Comparison of ENCODE assay signal across 20 cellular contexts in the genomic region with DNA sequence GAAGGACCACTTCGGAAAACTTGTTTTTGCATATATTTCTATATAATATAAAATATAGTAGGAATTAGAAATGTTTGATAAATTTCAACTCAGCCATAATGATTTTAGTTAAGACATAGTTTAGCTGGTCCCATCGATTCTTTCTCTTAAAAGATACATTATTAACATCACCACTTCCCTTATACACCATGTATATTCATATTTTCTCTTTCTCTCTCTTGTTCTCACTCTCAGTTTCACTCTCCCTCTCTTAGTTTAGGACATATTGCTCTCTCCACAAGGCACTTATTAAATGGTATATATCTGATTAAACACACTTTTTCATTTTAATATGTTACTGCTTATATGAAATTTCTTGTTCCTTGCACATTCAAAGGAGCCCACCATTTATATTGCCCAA.
"Had no signal": no experiment of that assay in that cellular context is flagged by ENCODE, and none has a peak within 500 bp of the region (broad histone marks: within the 10 kb centered on the region; RNA-seq: fewer than 3 reads in every experiment).

No MANE protein-coding gene starts in this region.

- H3K27ac ChIP-seq: breast epithelium, left ventricle myocardium inferior, sigmoid colon, spleen, testis, VCaP had no signal

- H3K4me3 ChIP-seq: breast epithelium, left ventricle myocardium inferior, mucosa of descending colon, pancreas, sigmoid colon, spleen, testis had no signal

- FAIRE-seq: kidney, pancreas had no signal

- H3K27me3 ChIP-seq: breast epithelium, pancreas, sigmoid colon, spleen, testis had no signal

- H3K4me1 ChIP-seq: breast epithelium, left ventricle myocardium inferior, sigmoid colon, spleen, testis had no signal

- DNase-seq: activated CD4-positive, alpha-beta T cell treated with anti-CD3 and anti-CD28 coated beads, Interleukin-2, amount 50 U/mL, for 48 hours; activated CD8-positive, alpha-beta memory T cell treated with anti-CD3 and anti-CD28 coated beads, Interleukin-2, amount 10 ng/mL, durations not matched to agents 7 days and 5 days; activated naive CD4-positive, alpha-beta T cell treated with anti-CD3 and anti-CD28 coated beads for 36 hours; activated naive CD8-positive, alpha-beta T cell treated with anti-CD3 and anti-CD28 coated beads, Interleukin-2, amount 50 U/mL, for 24 hours; activated T-cell treated with anti-CD3 and anti-CD28 coated beads, Interleukin-2, amount 50 U/mL, for 1 hour; aorta; cerebellar nuclear complex; effector memory CD4-positive, alpha-beta T cell; foreskin fibroblast; hippocampal formation; kidney; left ventricle myocardium inferior; mucosa of descending colon; naive thymus-derived CD8-positive, alpha-beta T cell; pancreas; sigmoid colon; spleen; testis had no signal

- ATAC-seq: activated CD8-positive, alpha-beta memory T cell treated with anti-CD3 and anti-CD28 coated beads, Interleukin-2, amount 10 ng/mL, durations not matched to agents 7 days and 5 days; activated naive CD8-positive, alpha-beta T cell treated with anti-CD3 and anti-CD28 coated beads, Interleukin-2, amount 50 U/mL, for 24 hours; mucosa of descending colon; naive thymus-derived CD8-positive, alpha-beta T cell had no signal

- H3K9me3 ChIP-seq: mucosa of descending colon, pancreas, sigmoid colon, testis had no signal

- H3K36me3 ChIP-seq: breast epithelium, left ventricle myocardium inferior, pancreas, sigmoid colon, spleen had no signal
